11 cellular contexts compared by ENCODE assay signal in the genomic region with DNA sequence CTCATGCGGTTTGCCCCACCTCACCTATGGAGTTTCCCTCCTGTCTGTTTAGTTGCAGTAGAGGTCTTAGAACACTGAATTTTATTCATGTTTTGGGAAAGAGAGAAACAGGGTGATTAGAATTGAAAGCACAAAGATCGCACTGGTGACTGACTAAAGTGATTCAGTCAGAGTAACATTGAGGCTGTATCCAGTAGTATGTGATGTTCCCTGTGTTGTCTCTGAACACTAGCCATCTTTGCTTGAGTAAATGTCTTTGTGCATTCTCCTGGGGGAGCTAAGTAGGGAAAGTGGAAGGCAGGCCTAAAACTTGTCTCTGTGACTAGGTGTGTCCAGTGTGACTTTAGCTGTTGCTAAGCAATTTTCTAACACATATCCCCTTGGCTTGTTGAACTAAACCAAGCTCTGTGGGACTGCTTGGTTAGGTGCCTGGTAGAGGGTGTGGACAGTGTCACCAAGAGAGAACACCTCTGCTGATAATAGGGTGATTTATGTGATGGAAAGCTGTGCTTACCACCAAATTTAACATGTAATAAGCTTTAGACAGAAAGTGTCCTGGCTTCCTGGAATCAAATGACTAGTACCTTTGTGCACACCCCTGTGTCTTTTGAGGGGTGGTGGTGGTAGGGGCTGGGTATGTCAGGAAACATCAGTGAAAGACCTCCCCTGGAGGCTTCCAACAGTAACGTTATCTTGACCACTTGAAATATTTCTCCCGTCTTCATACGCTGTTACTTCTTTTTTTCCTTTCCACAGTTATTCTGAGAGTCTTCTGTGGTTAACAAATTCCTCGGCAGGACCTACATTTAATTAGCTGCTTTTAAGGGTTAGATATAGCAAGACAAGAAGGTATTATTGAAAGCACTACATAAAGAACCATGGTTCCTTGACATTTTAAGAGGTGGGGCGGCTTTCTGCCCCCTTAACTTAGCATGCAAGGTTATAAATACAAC. TPM values are rescaled to one million over a fixed set of nuclear protein-coding genes. Genes with fewer than 3 reads are reported as not detected.
DNase-seq lines count a peak whose midpoint lies in the region; ATAC-seq, FAIRE-seq and TF ChIP-seq lines count a peak whose summit lies in the region.
"Had no signal": no experiment of that assay in that cellular context is flagged by ENCODE, and none has a peak within 500 bp of the region (broad histone marks: within the 10 kb centered on the region; RNA-seq: fewer than 3 reads in every experiment).

No MANE protein-coding gene starts in this region.

- H3K4me1 Mint-ChIP-seq in mesothelial cell of epicardium, result peaks cover 18% of the 10 kb centered on the region

- H3K23ac ChIP-seq in H1 (ENCODE audit: insufficient read length), result no peak overlapping the region

- H2BK5ac ChIP-seq in H1 (ENCODE audit: low read depth, low read length), result no peak overlapping the region

- no peak overlapping the region for H3K14ac ChIP-seq in H1 (ENCODE audit: insufficient read length)

- no peaks in the 10 kb centered on the region for H3K27me3 Mint-ChIP-seq in mesothelial cell of epicardium (ENCODE audit: low read depth)

- H3K4ac ChIP-seq in H1 (replicated peaks; ENCODE audit: insufficient read length, low read depth, low read length), result no peak overlapping the region

- no peak overlapping the region for H3K4me2 ChIP-seq in H1 (ENCODE audit: insufficient read depth in 1 of 2, low read depth in 2 of 2, low read length in 2 of 2)

- no peak overlapping the region for H3K18ac ChIP-seq in H1 (ENCODE audit: extremely low read depth, low read length)

- no peak for TF ChIP-seq EP300 in H1 (IDR thresholded peaks at IDR 0.05; ENCODE audit: borderline replicate concordance in 1 of 2, low read depth in 2 of 2, low read length in 2 of 2)

- POLR2A ChIA-PET in H1 (lab: Charles Lee; ENCODE audit: partially characterized antibody), result interaction anchor here (0.8 to 6.2 kb wide), 17 partner anchors 7 to 380 kb away, joined by 3 to 47 read pairs (median 5); a partner anchor contains a TSS

- H3K9ac ChIP-seq in H1 (replicated peaks in 1 of 4; ENCODE audit: extremely low read depth in 1 of 4, low read depth in 3 of 4, low read length in 3 of 4), result no peak overlapping the region

- H3K79me1 ChIP-seq in H1 (ENCODE audit: low read depth, low read length), result peaks cover 2% of the 10 kb centered on the region; the same call in 1 of the 2 replicates

- H2BK12ac ChIP-seq in H1 (ENCODE audit: low read depth, low read length), result no peak overlapping the region

- intact Hi-C loops in lower leg skin (cut with DNase I; ENCODE audit: low total_unique reads), result no loop called here

- no peak overlapping the region for H2BK20ac ChIP-seq in H1 (ENCODE audit: low read length)

- H2AK5ac ChIP-seq in H1 (ENCODE audit: low read depth, low read length), result no peak overlapping the region

- FAIRE-seq in H1 (lab: Jason Lieb, UNC), result no peak

- H3K56ac ChIP-seq in H1 (replicated peaks; ENCODE audit: insufficient read length, low read depth, low read length), result no peak overlapping the region

- no peak overlapping the region for H4K8ac ChIP-seq in H1 (ENCODE audit: extremely low read depth, insufficient read depth, low read length)

- peaks cover 0 to 16% (median 9%) of the 10 kb centered on the region in 4 experiments; a peak in 6 of 7 replicates for H3K4me1 ChIP-seq in H1 (replicated peaks in 1 of 4; ENCODE audit: control insufficient read depth in 3 of 4, insufficient read depth in 4 of 4, low read length in 3 of 4)

- H3K4me3 ChIP-seq in AG10803 (ENCODE audit: low read length) (no peak overlapping the region), H1 (ENCODE audit: extremely low read depth in 1 of 4, insufficient read depth in 2 of 4, low read depth in 3 of 4, low read length in 4 of 4) (no peak overlapping the region), lower leg skin (ENCODE audit: low read depth, poor library complexity, severe bottlenecking) (no peak overlapping the region)

- H3K36me3 ChIP-seq in H1 (ENCODE audit: control insufficient read depth in 2 of 4, insufficient read depth in 4 of 4, low read length in 3 of 4), result peaks cover 10 to 92% (median 47%) of the 10 kb centered on the region in 4 experiments

- CTCF ChIA-PET in H1 (lab: Charles Lee; ENCODE audit: partially characterized antibody), result interaction anchor here (0.6 to 3.1 kb wide), 3 partner anchors 11 to 185 kb away, joined by 3 to 12 read pairs (median 3); no protein-coding TSS in a partner anchor

- H3K27ac Mint-ChIP-seq in mesothelial cell of epicardium, result peak overlapping the region; percentile 32

- peaks cover 13% of the 10 kb centered on the region for H3K9me3 Mint-ChIP-seq in mesothelial cell of epicardium

- ATAC-seq in GM21786 (IDR thresholded peaks at IDR 0.05; ENCODE audit: unreplicated experiment), result no peak

- H4K20me1 ChIP-seq in H1 (replicated peaks in 1 of 2; ENCODE audit: control insufficient read depth in 1 of 2, insufficient read depth in 2 of 2, low read length in 2 of 2), result peaks cover 36 to 38% of the 10 kb centered on the region in 2 experiments

- H3K79me2 ChIP-seq in H1 (ENCODE audit: control insufficient read depth in 1 of 2, insufficient read depth in 2 of 2, low read length in 2 of 2), result peaks cover 18 to 97% of the 10 kb centered on the region in 2 experiments

- peak overlapping the region; percentile 9; the same call in 1 of the 2 replicates for H3K27ac ChIP-seq in H1 (ENCODE audit: low read depth, low read length)
- H3K27ac ChIP-seq: brain microvascular endothelial cell had no signal

- no peaks in the 10 kb centered on the region for H3K23me2 ChIP-seq in H1 (ENCODE audit: low read depth, low read length)

- no peak overlapping the region for H2BK15ac ChIP-seq in H1 (ENCODE audit: low read length)

- no peak overlapping the region for H2BK120ac ChIP-seq in H1 (replicated peaks; ENCODE audit: low read depth, low read length)

- H3K27me3 ChIP-seq in H1 (replicated peaks in 1 of 4; ENCODE audit: control insufficient read depth in 3 of 4, extremely low read depth in 1 of 4, insufficient read depth in 3 of 4, low read length in 3 of 4), result no peaks in the 10 kb centered on the region
- H3K27me3 ChIP-seq: brain microvascular endothelial cell had no signal

- H4K5ac ChIP-seq in H1 (ENCODE audit: insufficient read length, low read depth, low read length), result no peak overlapping the region

- TF ChIP-seq POLR2A in H1 (IDR thresholded peaks at IDR 0.05; ENCODE audit: control extremely low read depth in 1 of 2, low read depth in 2 of 2, low read length in 2 of 2) (peak in 1 of 2 experiments; percentile 42; a peak in 1 of 3 replicates), lower leg skin (IDR thresholded peaks at IDR 0.05) (no peak)

- H3K4me3 Mint-ChIP-seq in mesothelial cell of epicardium, result no peak overlapping the region

- H3K9me3 ChIP-seq in H1 (ENCODE audit: insufficient read depth in 2 of 2, low read depth in 1 of 2, low read length in 1 of 2), result no peaks in the 10 kb centered on the region

- no peak for TF ChIP-seq RAD21 in H1 (IDR thresholded peaks at IDR 0.05 in 1 of 2, conservative IDR thresholded peaks at IDR 0.05 in 1 of 2; ENCODE audit: low read depth in 2 of 2, low read length in 2 of 2)

- H3K36me3 Mint-ChIP-seq in mesothelial cell of epicardium, result peaks cover 37% of the 10 kb centered on the region

- H2AFZ ChIP-seq in H1 (ENCODE audit: low read length), result no peak overlapping the region

- 79% methylated on average over 7 of the region's 7 CpGs; no CpG with 5 or more reads in 1 of the 2 experiments for WGBS in H1 (ENCODE audit: extremely low coverage in 1 of 2, insufficient coverage in 1 of 2, insufficient read length in 1 of 2, insufficient replicate concordance in 2 of 2, low coverage in 1 of 2, low lambda C conversion rate in 2 of 2, missing lambda C conversion rate in 1 of 2), 2 experiments
- 56 to 68% methylated on average over 7 of the region's 7 CpGs for WGBS in lower leg skin, 2 donors

- H4K91ac ChIP-seq in H1 (replicated peaks; ENCODE audit: insufficient read length, low read length), result no peak overlapping the region

- TF ChIP-seq CTCF in AG10803 (conservative IDR thresholded peaks at IDR 0.05; ENCODE audit: low read length) (no peak), H1 (IDR thresholded peaks at IDR 0.05; ENCODE audit: control extremely low read depth in 1 of 3, insufficient read depth in 1 of 3, low read depth in 1 of 3, low read length in 3 of 3) (no peak), mesothelial cell of epicardium (IDR thresholded peaks at IDR 0.05; ENCODE audit: unreplicated experiment) (no peak), lower leg skin (IDR thresholded peaks at IDR 0.05) (no peak)

- DNase-seq in AG10803 (ENCODE audit: low read depth) (peak; percentile 8), NCI-H187 (lab: John Stamatoyannopoulos, UW) (peak; percentile 18 to 27), H1 (ENCODE audit: low read depth in 1 of 2, low spot score in 2 of 2) (no peak), mesothelial cell of epicardium (ENCODE audit: low spot score in 2 of 2, unreplicated experiment in 2 of 2) (no peak), NCI-H1048 (lab: John Stamatoyannopoulos, UW) (no peak), NCI-H1105 treated with DMSO at 0.1 percent for 48 hours (lab: John Stamatoyannopoulos, UW) (no peak), lower leg skin (ENCODE audit: low spot score in 2 of 2) (no peak)
- DNase-seq: AML-193, brain microvascular endothelial cell, midbrain had no signal

TF ChIP-seq in H1, 55 proteins besides CTCF, POLR2A, EP300 and RAD21:
- peak; percentile 60 for TF ChIP-seq POLR2AphosphoS5 (IDR thresholded peaks at IDR 0.05; ENCODE audit: low read depth, low read length)
- no peak for TF ChIP-seq ZNF274 (IDR thresholded peaks at IDR 0.05; ENCODE audit: borderline replicate concordance, extremely low read depth, low read length)
- TF ChIP-seq HDAC6 (IDR thresholded peaks at IDR 0.05; ENCODE audit: low read depth, low read length), result no peak

RNA-seq across cellular contexts. Expression of a gene that starts 34.3 kb away (rescaled TPM):
- 925 and 956 TPM in 2 replicates for total RNA-seq in H1 (2021; fragmentation: NEBNext Ultra II Directional; extraction: Animal tissue kit (Norgen Biotek cat#: 25700))
- 130 and 278 TPM in 2 replicates for polyA plus RNA-seq in H1 (2011; rRNA removed)
- polyA plus RNA-seq in H1 (2011; cell fraction: cytosol; rRNA removed), result 376 TPM
- polyA plus RNA-seq in H1 (2011; cell fraction: nucleus; rRNA removed), result 74.2 TPM
- 531 to 1,061 TPM (median 542 TPM) in 4 replicates for polyA plus RNA-seq in H1 (2012, experiment 1 of 2)
- polyA plus RNA-seq in H1 (2012, experiment 2 of 2), result 80.5 TPM
- polyA plus RNA-seq in H1 (2013, experiment 1 of 2), result 627 TPM
- 641 TPM for polyA plus RNA-seq in H1 (2013, experiment 2 of 2)
- 191 and 331 TPM in 2 replicates for polyA minus RNA-seq in H1 (2011; rRNA and poly(A)+ RNA removed)
- polyA minus RNA-seq in H1 (2011; cell fraction: cytosol; rRNA and poly(A)+ RNA removed), result 336 TPM
- 322 TPM for polyA minus RNA-seq in H1 (2011; cell fraction: nucleus; rRNA and poly(A)+ RNA removed)
- total RNA-seq in mesothelial cell of epicardium, result 92.6 to 99.1 TPM (median 96.7 TPM) in 3 replicates
- 100 to 1,000 TPM in 1 of 4 donors, 10 to 100 TPM in 3; 61.1 to 153 (median 92.7) TPM for total RNA-seq in lower leg skin

Comparison
In these comparisons a context has a peak if more than half of its experiments do, and no peak if none do; other contexts are left out.
1. DNase-seq: peak in AG10803 (single experiment) and NCI-H187 (2 of 2); none in H1 (0 of 2), mesothelial cell of epicardium (0 of 2), NCI-H1048 (single experiment), NCI-H1105 treated with DMSO at 0.1 percent for 48 hours (single experiment) and lower leg skin (0 of 2).